In the genomic region with DNA sequence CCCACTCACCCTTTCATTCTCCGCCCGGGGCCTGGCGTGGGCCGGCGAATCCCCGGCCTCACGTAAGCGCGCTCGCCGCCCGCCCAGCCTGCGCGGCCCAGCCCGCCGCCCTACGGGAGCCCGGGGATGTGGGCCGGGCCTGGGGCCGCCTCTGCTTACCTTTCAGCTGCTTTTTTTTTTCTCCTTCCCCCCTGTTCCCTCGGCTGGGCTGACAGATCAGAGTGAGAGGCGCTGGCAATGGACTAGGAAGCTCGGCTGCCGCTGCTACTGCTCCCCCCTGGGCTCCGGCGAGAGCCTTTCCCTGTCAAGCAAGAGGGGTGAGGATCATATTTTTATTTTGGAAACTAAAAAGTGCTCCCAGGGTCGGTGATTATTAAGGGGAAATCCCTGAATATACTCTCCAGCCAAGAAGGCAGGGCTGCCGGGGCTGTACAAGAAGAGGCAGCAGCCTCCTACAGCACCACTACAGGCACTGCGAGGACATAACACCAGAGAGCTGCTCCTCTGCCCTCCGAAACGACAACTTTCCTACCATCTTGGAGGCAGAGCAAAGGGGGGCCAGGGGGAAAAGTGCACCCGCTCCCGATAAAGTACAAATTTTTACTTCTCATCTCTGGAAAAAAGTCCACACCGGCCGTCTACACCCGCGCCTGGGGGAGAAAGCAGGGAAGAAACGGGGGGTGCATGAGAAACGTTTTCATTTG, we compare ENCODE assay signal across 8 cellular contexts.
DNase-seq lines count a peak whose midpoint lies in the region; ATAC-seq lines count a peak whose summit lies in the region.

INO80D (minus strand) TSS at position 433 of the 704 bp plus-strand sequence. CDS start 23,158 bp downstream, outside the sequence.

- ATAC-seq in GM18870 (IDR thresholded peaks at IDR 0.05; ENCODE audit: unreplicated experiment): peak; percentile 87
- peak; percentile 91 for ATAC-seq in HG03135 (IDR thresholded peaks at IDR 0.05; ENCODE audit: unreplicated experiment)

- DNase-seq in AG08396 (ENCODE audit: low spot score): peak; percentile 81
- DNase-seq in NCI-H2227 treated with DMSO at 0.1 percent for 48 hours (lab: John Stamatoyannopoulos, UW): peak; percentile 99
- DNase-seq in activated CD4-positive, CD25-positive, alpha-beta regulatory T cell treated with anti-CD3 and anti-CD28 coated beads, Interleukin-2, amount 50 U/mL, for 16 hours (ENCODE audit: low read depth, low spot score): peak; percentile 66
- DNase-seq in cerebellar cortex (ENCODE audit: low spot score): peak; percentile 88
- DNase-seq in kidney glomerular epithelial cell (lab: John Stamatoyannopoulos, UW): peak; percentile 87
- DNase-seq in stimulated activated CD4-positive, alpha-beta T cell treated with anti-CD3 and anti-CD28 coated beads, Interleukin-1b, Interleukin-23, amount 100 ng/mL, for 1 hour (ENCODE audit: low read depth in 2 of 2): peak; percentile 41 to 45

Comparison
In these comparisons a context has a peak if more than half of its experiments do, and no peak if none do; other contexts are left out.
1. Peak in every context shown above with its lines: DNase-seq and ATAC-seq.
2. DNase-seq: peak in every context shown above with its lines; median percentile 99 in NCI-H2227 treated with DMSO at 0.1 percent for 48 hours; 88 in cerebellar cortex; 87 in kidney glomerular epithelial cell; 81 in AG08396; 66 in activated CD4-positive, CD25-positive, alpha-beta regulatory T cell treated with anti-CD3 and anti-CD28 coated beads, Interleukin-2, amount 50 U/mL, for 16 hours; 43 in stimulated activated CD4-positive, alpha-beta T cell treated with anti-CD3 and anti-CD28 coated beads, Interleukin-1b, Interleukin-23, amount 100 ng/mL, for 1 hour.